11 cellular contexts compared by ENCODE assay signal in genomic region chr7:768881-769504, GRCh38. TPM values are rescaled to one million over a fixed set of nuclear protein-coding genes. Genes with fewer than 3 reads are reported as not detected.
DNase-seq lines count a peak whose midpoint lies in the region; ATAC-seq and TF ChIP-seq lines count a peak whose summit lies in the region.
"Had no signal": no experiment of that assay in that cellular context is flagged by ENCODE, and none has a peak within 500 bp of the region (broad histone marks: within the 10 kb centered on the region; RNA-seq: fewer than 3 reads in every experiment).

No MANE protein-coding gene starts in this region.

- peak; percentile 23 for DNase-seq in LHCN-M2 (ENCODE audit: low read depth)
- no peak for DNase-seq in mesothelial cell of epicardium (ENCODE audit: low spot score in 2 of 2, unreplicated experiment in 2 of 2)
- no peak for DNase-seq in COLO829 (ENCODE audit: low spot score)
- no peak for DNase-seq in HT-29 (ENCODE audit: low spot score)
- DNase-seq in trophoblast cell: no peak
- DNase-seq: activated naive CD4-positive, alpha-beta T cell treated with Interleukin-2 at 50 U/mL for 16 hours had no signal

- peaks cover 22% of the 10 kb centered on the region for H3K4me1 Mint-ChIP-seq in mesothelial cell of epicardium
- H3K4me1 Mint-ChIP-seq: CD4-positive, CD25-positive, alpha-beta regulatory T cell had no signal

- no peak overlapping the region for H2BK120ac ChIP-seq in trophoblast cell (ENCODE audit: insufficient read depth, low read length, poor library complexity)

- H3K9me3 Mint-ChIP-seq in mesothelial cell of epicardium: no peaks in the 10 kb centered on the region
- H3K9me3 Mint-ChIP-seq: CD4-positive, CD25-positive, alpha-beta regulatory T cell had no signal

- H3K23ac ChIP-seq in trophoblast cell (ENCODE audit: low read length): no peak overlapping the region

- no peak overlapping the region for H3K4ac ChIP-seq in trophoblast cell (ENCODE audit: low read depth, low read length)

- H3K4me3 Mint-ChIP-seq in mesothelial cell of epicardium: no peak overlapping the region
- H3K4me3 Mint-ChIP-seq: CD4-positive, CD25-positive, alpha-beta regulatory T cell had no signal

- H3K9me3 ChIP-seq in trophoblast cell (ENCODE audit: insufficient read depth, low read depth, low read length): peaks cover 3% of the 10 kb centered on the region
- H3K9me3 ChIP-seq: neutrophil had no signal

- no peaks in the 10 kb centered on the region for H3K79me2 ChIP-seq in trophoblast cell (ENCODE audit: control insufficient read depth, insufficient read depth, low read length, poor library complexity)

- WGBS in trophoblast cell (ENCODE audit: extremely low coverage, insufficient coverage, insufficient read length): no CpG with 5 or more reads among the region's 36 CpGs

- H3K4me3 ChIP-seq in trophoblast cell (ENCODE audit: low read depth, low read length): no peak overlapping the region

- H3K18ac ChIP-seq in trophoblast cell (ENCODE audit: low read length): no peak overlapping the region

- no peaks in the 10 kb centered on the region for H3K79me1 ChIP-seq in trophoblast cell (ENCODE audit: low read length)

- no peak overlapping the region for H4K8ac ChIP-seq in trophoblast cell (ENCODE audit: low read depth, low read length)

- H3K9ac ChIP-seq in trophoblast cell (ENCODE audit: low read length): no peak overlapping the region

- peaks cover 30 to 40% of the 10 kb centered on the region in 2 experiments for H3K36me3 ChIP-seq in trophoblast cell (ENCODE audit: control insufficient read depth in 1 of 2, insufficient read depth in 2 of 2, low read length in 2 of 2)

- no peaks in the 10 kb centered on the region for H3K27me3 ChIP-seq in trophoblast cell (ENCODE audit: insufficient read depth, low read length)
- H3K27me3 ChIP-seq: neutrophil had no signal

- H3K27ac Mint-ChIP-seq in mesothelial cell of epicardium: no peak overlapping the region
- H3K27ac Mint-ChIP-seq: CD4-positive, CD25-positive, alpha-beta regulatory T cell had no signal

- TF ChIP-seq CTCF in 22Rv1 (IDR thresholded peaks at IDR 0.05): peak; percentile 22; the same call in 1 of the 2 replicates
- peak; percentile 9 for TF ChIP-seq CTCF in mesothelial cell of epicardium (IDR thresholded peaks at IDR 0.05; ENCODE audit: unreplicated experiment)

- H3K4me2 ChIP-seq in trophoblast cell (ENCODE audit: low read length): no peak overlapping the region

- H4K91ac ChIP-seq in trophoblast cell (ENCODE audit: low read depth, low read length): no peak overlapping the region

- H3K36me3 Mint-ChIP-seq in mesothelial cell of epicardium: peaks cover 31% of the 10 kb centered on the region

- H3K4me1 ChIP-seq in trophoblast cell (ENCODE audit: control insufficient read depth in 1 of 2, insufficient read depth in 2 of 2, low read length in 2 of 2): peaks cover 2 to 7% of the 10 kb centered on the region in 2 experiments

- H3K27me3 Mint-ChIP-seq in mesothelial cell of epicardium (ENCODE audit: low read depth): no peaks in the 10 kb centered on the region
- H3K27me3 Mint-ChIP-seq: CD4-positive, CD25-positive, alpha-beta regulatory T cell had no signal

- ATAC-seq in GM21737 (IDR thresholded peaks at IDR 0.05; ENCODE audit: unreplicated experiment): no peak

- H3K27ac ChIP-seq in 22Rv1 (peak overlapping the region; percentile 99), cingulate gyrus (ENCODE audit: low read depth, low read length) (peak overlapping the region; percentile 60), trophoblast cell (ENCODE audit: low read depth, low read length) (no peak overlapping the region)
- H3K27ac ChIP-seq: neutrophil had no signal

- no peak overlapping the region for H4K12ac ChIP-seq in trophoblast cell (ENCODE audit: low read depth, low read length)

- H2BK5ac ChIP-seq in trophoblast cell (ENCODE audit: low read depth, low read length, poor library complexity): no peak overlapping the region

- no peak overlapping the region for H3K14ac ChIP-seq in trophoblast cell (ENCODE audit: low read length)

- no peak overlapping the region for H2AK5ac ChIP-seq in trophoblast cell (ENCODE audit: low read length)

- no peak overlapping the region for H2BK12ac ChIP-seq in trophoblast cell (ENCODE audit: low read length)

- H2AFZ ChIP-seq in trophoblast cell (ENCODE audit: insufficient read depth, low read length, poor library complexity): no peak overlapping the region

RNA-seq across cellular contexts. Expression of gene PRKAR1B, which starts 41.9 kb away (rescaled TPM):
- total RNA-seq in LHCN-M2 (2014; rRNA removed) (21.0 and 23.0 TPM in 2 replicates), mesothelial cell of epicardium (48.0 to 53.7 TPM (median 50.6 TPM) in 3 replicates)
- polyA plus RNA-seq in LHCN-M2 (2012): 33.2 TPM
- total RNA-seq in HT-29 (2014; rRNA removed; shearing (Covaris generic)): 70.8 and 78.0 TPM in 2 replicates
- 2.6 and 3.4 TPM in 2 replicates for polyA plus RNA-seq in trophoblast cell (2013)

RNA-seq across cellular contexts. Expression of gene DNAAF5, which starts 42.5 kb away (rescaled TPM):
- total RNA-seq in LHCN-M2 (2014; rRNA removed): 55.9 and 68.0 TPM in 2 replicates
- polyA plus RNA-seq in LHCN-M2 (2012): 26.4 TPM
- 33.9 to 39.0 TPM (median 36.9 TPM) in 3 replicates for total RNA-seq in mesothelial cell of epicardium
- total RNA-seq in HT-29 (2014; rRNA removed; shearing (Covaris generic)): 122 and 124 TPM in 2 replicates
- 13.5 and 13.7 TPM in 2 replicates for polyA plus RNA-seq in trophoblast cell (2013)
